Comparison of ENCODE assay signal across 9 cellular contexts in the genomic region with DNA sequence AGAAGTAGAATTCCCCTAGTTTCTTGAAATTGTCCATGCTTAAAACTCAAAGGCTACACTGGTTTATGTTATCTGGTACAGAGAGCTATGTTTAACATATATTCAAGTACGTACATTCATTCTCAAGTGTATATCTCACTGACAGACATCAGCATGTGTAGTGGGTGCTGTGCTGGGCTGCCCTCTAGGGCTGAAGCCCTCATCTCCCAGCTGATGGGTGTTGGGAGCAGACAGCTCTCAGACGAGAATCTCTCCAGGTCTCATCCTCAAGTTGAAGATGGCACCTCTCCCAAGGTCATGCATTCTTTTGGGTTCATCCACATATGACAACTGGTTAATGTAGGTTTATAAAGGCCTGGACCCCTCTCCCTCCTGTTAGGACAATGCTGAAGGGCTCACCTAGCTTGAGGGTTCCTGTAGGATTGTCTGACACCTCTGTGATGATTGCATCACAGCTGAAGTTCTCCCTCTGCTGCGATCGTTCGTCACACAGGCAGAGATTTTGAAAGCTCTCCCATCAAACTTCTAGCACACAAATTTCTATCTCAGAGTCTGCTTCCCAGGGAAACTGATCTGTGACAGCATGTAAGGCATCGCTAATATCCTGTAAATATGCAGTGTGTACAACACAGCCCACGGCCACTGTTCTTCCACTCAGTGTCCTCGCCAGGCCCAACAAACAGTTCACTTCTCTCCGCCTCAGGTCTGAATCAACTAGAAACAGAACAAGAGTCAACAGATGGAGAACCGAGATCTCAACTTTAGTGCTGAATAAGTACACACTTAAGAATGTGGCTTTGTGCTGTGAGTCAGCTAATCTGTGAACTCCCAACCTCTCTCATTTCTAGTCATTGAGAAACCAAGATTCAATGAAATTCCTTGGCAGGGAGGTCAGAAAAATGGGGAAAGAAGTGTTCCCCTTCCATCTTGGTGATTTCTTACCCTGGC. TPM values are rescaled to one million over a fixed set of nuclear protein-coding genes. Genes with fewer than 3 reads are reported as not detected.
A peak's percentile ranks its signal among the peaks of the same experiment; 100 is the strongest.
DNase-seq lines count a peak whose midpoint lies in the region; ATAC-seq and TF ChIP-seq lines count a peak whose summit lies in the region.
"Had no signal": no experiment of that assay in that cellular context is flagged by ENCODE, and none has a peak within 500 bp of the region (broad histone marks: within the 10 kb centered on the region; RNA-seq: fewer than 3 reads in every experiment).

No MANE protein-coding gene starts in this region.

- H3K36me3 Mint-ChIP-seq in IgD-negative memory B cell = peaks cover 16% of the 10 kb centered on the region
- peaks cover 36% of the 10 kb centered on the region for H3K36me3 Mint-ChIP-seq in progenitor cell of endocrine pancreas (ENCODE audit: insufficient read depth)

- peak; percentile 18 for DNase-seq in GM13976 (ENCODE audit: low spot score)
- peak; percentile 83 for DNase-seq in dedifferentiated amniotic fluid mesenchymal stem cell (ENCODE audit: extremely low spot score)
- DNase-seq in progenitor cell of endocrine pancreas (ENCODE audit: low spot score, unreplicated experiment) = no peak
- DNase-seq in GOT3 (lab: John Stamatoyannopoulos, UW) = no peak
- DNase-seq: stimulated activated naive B cell treated with anti-CD40 and anti-IgM and Interleukin-4, amounts not matched to agents 10 μg/mL and 1 μg/mL and 100 μg/mL, for 72 hours had no signal

- H3K9me3 Mint-ChIP-seq in IgD-negative memory B cell = peaks cover 2 to 4% (median 3%) of the 10 kb centered on the region in 3 donors
- peaks cover 12% of the 10 kb centered on the region for H3K9me3 Mint-ChIP-seq in progenitor cell of endocrine pancreas (ENCODE audit: low read depth)

- H3K27ac Mint-ChIP-seq in IgD-negative memory B cell (peak overlapping the region in 2 of 3 donors; percentile 41 to 62), progenitor cell of endocrine pancreas (peak overlapping the region; percentile 93)
- H3K27ac Mint-ChIP-seq: stimulated activated naive B cell treated with anti-CD40 and anti-IgM and Interleukin-4, amounts not matched to agents 10 μg/mL and 1 μg/mL and 100 μg/mL, for 72 hours had no signal

- TF ChIP-seq CTCF in GM13976 (IDR thresholded peaks at IDR 0.05; ENCODE audit: borderline replicate concordance, control extremely low read depth, extremely low read depth, insufficient read depth, missing control alignments) = no peak
- TF ChIP-seq CTCF in progenitor cell of endocrine pancreas (IDR thresholded peaks at IDR 0.05; ENCODE audit: unreplicated experiment) = no peak

- no peak overlapping the region for H3K4me3 Mint-ChIP-seq in IgD-negative memory B cell
- H3K4me3 Mint-ChIP-seq in progenitor cell of endocrine pancreas (ENCODE audit: low read depth) = no peak overlapping the region
- H3K4me3 Mint-ChIP-seq: stimulated activated naive B cell treated with anti-CD40 and anti-IgM and Interleukin-4, amounts not matched to agents 10 μg/mL and 1 μg/mL and 100 μg/mL, for 72 hours had no signal

- ATAC-seq in GM21723 (IDR thresholded peaks at IDR 0.05; ENCODE audit: unreplicated experiment) (no peak), GM18907 (IDR thresholded peaks at IDR 0.05; ENCODE audit: unreplicated experiment) (no peak), GM19455 (IDR thresholded peaks at IDR 0.05; ENCODE audit: unreplicated experiment) (no peak)
- ATAC-seq: stimulated activated naive B cell treated with anti-CD40 and anti-IgM and Interleukin-4, amounts not matched to agents 10 μg/mL and 1 μg/mL and 100 μg/mL, for 72 hours had no signal

- H3K4me1 Mint-ChIP-seq in IgD-negative memory B cell (peaks cover 0 to 1% (median 0%) of the 10 kb centered on the region in 3 donors), progenitor cell of endocrine pancreas (ENCODE audit: low read depth) (peaks cover 3% of the 10 kb centered on the region)

- H3K27me3 Mint-ChIP-seq in IgD-negative memory B cell (no peaks in the 10 kb centered on the region), progenitor cell of endocrine pancreas (no peaks in the 10 kb centered on the region)
- H3K27me3 Mint-ChIP-seq: stimulated activated naive B cell treated with anti-CD40 and anti-IgM and Interleukin-4, amounts not matched to agents 10 μg/mL and 1 μg/mL and 100 μg/mL, for 72 hours had no signal

- in situ Hi-C loops in GM13976 (cut with MboI; ENCODE audit: low sequenced_read_pairs, unreplicated experiment) = no loop called here

RNA-seq across cellular contexts. Expression of gene PREP, which starts 43.2 kb away (rescaled TPM):
- 19.9 TPM for polyA plus RNA-seq in IgD-negative memory B cell
- total RNA-seq in progenitor cell of endocrine pancreas = 42.8 and 43.3 TPM in 2 replicates

Comparison
In these comparisons a context has a peak if more than half of its experiments do, and no peak if none do; other contexts are left out.
1. DNase-seq: peak in GM13976 (single experiment) and dedifferentiated amniotic fluid mesenchymal stem cell (single experiment); none in progenitor cell of endocrine pancreas (single experiment) and GOT3 (single experiment).